ENCODE assay signal across 1 cellular context in genomic region chr12:124392271-124392990, GRCh38.
TF ChIP-seq lines count a peak whose summit lies in the region.

No MANE protein-coding gene starts in this region.

TF ChIP-seq in H1, 55 proteins besides CTCF, POLR2A, EP300 and RAD21:
- TF ChIP-seq HDAC6 (IDR thresholded peaks at IDR 0.05; ENCODE audit: low read depth, low read length) = no peak
- TF ChIP-seq BACH1 (IDR thresholded peaks at IDR 0.05; ENCODE audit: low read length) = no peak
- no peak for TF ChIP-seq CREB1 (IDR thresholded peaks at IDR 0.05)
- TF ChIP-seq SIN3A (conservative IDR thresholded peaks at IDR 0.05 in 1 of 2, IDR thresholded peaks at IDR 0.05 in 1 of 2; ENCODE audit: low read depth in 1 of 2, low read length in 2 of 2) = 0 out of 4 replicates have a peak, but pooled peaks of 1 of the 2 experiments have one; percentile 30
TF ChIP-seq in H1: peak in this region for 1.
